In genomic region chr15:55133972-55134371, GRCh38 we compare ENCODE assay signal across 1 cellular context.
TF ChIP-seq lines count a peak whose summit lies in the region.

No MANE protein-coding gene starts in this region.

TF ChIP-seq in WTC11, 78 proteins besides CTCF, POLR2A, EP300 and RAD21 (continued from another document):
- TF ChIP-seq E2F4 (CRISPR knock-in tag; IDR thresholded peaks at IDR 0.05; ENCODE audit: borderline replicate concordance, low read depth) (no peak), ZNF512 (CRISPR knock-in tag; IDR thresholded peaks at IDR 0.05; ENCODE audit: borderline replicate concordance) (no peak), USF1 (CRISPR knock-in tag; IDR thresholded peaks at IDR 0.05) (no peak)
